27 cellular contexts compared by ENCODE assay signal in genomic region chr1:69328186-69328585, GRCh38.
DNase-seq lines count a peak whose midpoint lies in the region; ATAC-seq, FAIRE-seq and TF ChIP-seq lines count a peak whose summit lies in the region.
"Had no signal": no experiment of that assay in that cellular context is flagged by ENCODE, and none has a peak within 500 bp of the region (broad histone marks: within the 10 kb centered on the region; RNA-seq: fewer than 3 reads in every experiment).

No MANE protein-coding gene starts in this region.

- H3K27me3 Mint-ChIP-seq in astrocyte (ENCODE audit: low read depth, unreplicated experiment) = no peaks in the 10 kb centered on the region
- no peaks in the 10 kb centered on the region for H3K27me3 Mint-ChIP-seq in neural progenitor cell (ENCODE audit: insufficient read depth, low read depth)
- H3K27me3 Mint-ChIP-seq: CD4-positive, CD25-positive, alpha-beta regulatory T cell had no signal

- H3K36me3 Mint-ChIP-seq in astrocyte (ENCODE audit: low read depth, unreplicated experiment) (peaks cover 2% of the 10 kb centered on the region), neural progenitor cell (no peaks in the 10 kb centered on the region)
- H3K36me3 Mint-ChIP-seq: CD4-positive, CD25-positive, alpha-beta regulatory T cell; CD8-positive, alpha-beta memory T cell had no signal

- peaks cover 7% of the 10 kb centered on the region for H3K9me3 Mint-ChIP-seq in astrocyte (ENCODE audit: unreplicated experiment)
- peaks cover 14% of the 10 kb centered on the region for H3K9me3 Mint-ChIP-seq in neural progenitor cell

- H3K9ac ChIP-seq in astrocyte (ENCODE audit: low read length) = no peak overlapping the region
- H3K9ac ChIP-seq in neural progenitor cell = no peak overlapping the region
- H3K9ac ChIP-seq: GM23248 had no signal

- no peaks in the 10 kb centered on the region for H3K36me3 ChIP-seq in astrocyte (ENCODE audit: insufficient read depth, low read length)
- no peaks in the 10 kb centered on the region for H3K36me3 ChIP-seq in neural progenitor cell
- H3K36me3 ChIP-seq: BE2C had no signal

- no peaks in the 10 kb centered on the region for H4K20me1 ChIP-seq in astrocyte (ENCODE audit: insufficient read depth, low read length)
- H4K20me1 ChIP-seq in neural progenitor cell (ENCODE audit: low read depth) = no peaks in the 10 kb centered on the region

- no peaks in the 10 kb centered on the region for H3K4me1 ChIP-seq in astrocyte (ENCODE audit: insufficient read depth, low read length)
- H3K4me1 ChIP-seq in foreskin keratinocyte = no peaks in the 10 kb centered on the region
- no peaks in the 10 kb centered on the region for H3K4me1 ChIP-seq in neural progenitor cell
- H3K4me1 ChIP-seq: BE2C had no signal

- H3K4me3 ChIP-seq in astrocyte (ENCODE audit: insufficient read depth, low read depth, low read length) (no peak overlapping the region), neural progenitor cell (no peak overlapping the region)
- H3K4me3 ChIP-seq: GM23248 had no signal

- H3K4me3 Mint-ChIP-seq in astrocyte (ENCODE audit: unreplicated experiment) = no peak overlapping the region
- H3K4me3 Mint-ChIP-seq in neural progenitor cell = no peak overlapping the region
- H3K4me3 Mint-ChIP-seq: CD4-positive, CD25-positive, alpha-beta regulatory T cell; CD8-positive, alpha-beta memory T cell; HFFc6 had no signal

- H3K79me2 ChIP-seq in astrocyte (ENCODE audit: insufficient read depth, low read length) (no peaks in the 10 kb centered on the region), neural progenitor cell (ENCODE audit: low read depth) (no peaks in the 10 kb centered on the region)

- no peak for FAIRE-seq in astrocyte (lab: Jason Lieb, UNC)
- FAIRE-seq: A204.1, G401.6, GM12891, GM18507, HTR-8/SVneo had no signal

- H3K27ac Mint-ChIP-seq in astrocyte (ENCODE audit: unreplicated experiment) = peak overlapping the region; percentile 92
- no peak overlapping the region for H3K27ac Mint-ChIP-seq in neural progenitor cell
- H3K27ac Mint-ChIP-seq: CD8-positive, alpha-beta memory T cell; HFFc6 had no signal

- H3K4me1 Mint-ChIP-seq in astrocyte (ENCODE audit: low read depth, unreplicated experiment) (peaks cover 13% of the 10 kb centered on the region), neural progenitor cell (peaks cover 5% of the 10 kb centered on the region)
- H3K4me1 Mint-ChIP-seq: CD4-positive, CD25-positive, alpha-beta regulatory T cell; CD8-positive, alpha-beta memory T cell had no signal

- H3K27ac ChIP-seq in astrocyte (ENCODE audit: low read depth, low read length) = no peak overlapping the region
- H3K27ac ChIP-seq in foreskin keratinocyte = no peak overlapping the region
- no peak overlapping the region for H3K27ac ChIP-seq in neural progenitor cell
- H3K27ac ChIP-seq: GM23248 had no signal

- H2AFZ ChIP-seq in astrocyte (ENCODE audit: low read depth, low read length) = no peak overlapping the region
- no peak overlapping the region for H2AFZ ChIP-seq in neural progenitor cell (replicated peaks)
- H2AFZ ChIP-seq: GM23248 had no signal

- no peaks in the 10 kb centered on the region for H3F3A ChIP-seq in neural progenitor cell (ENCODE audit: low read depth)

- no peak overlapping the region for H3K4me2 ChIP-seq in astrocyte (ENCODE audit: low read length)
- no peak overlapping the region for H3K4me2 ChIP-seq in neural progenitor cell

- H3K9me3 ChIP-seq in astrocyte (ENCODE audit: insufficient read depth, low read depth, low read length) = no peaks in the 10 kb centered on the region
- no peaks in the 10 kb centered on the region for H3K9me3 ChIP-seq in neural progenitor cell (ENCODE audit: low read depth)
- H3K9me3 ChIP-seq: BE2C had no signal

- DNase-seq in M059J (ENCODE audit: low read depth) (peak; percentile 52), astrocyte (ENCODE audit: low read depth) (peak; percentile 1), foreskin keratinocyte (peak; percentile 7 to 52), neural progenitor cell (ENCODE audit: low spot score) (no peak), HK-2 (ENCODE audit: unreplicated experiment) (no peak), NCI-H2196 (lab: John Stamatoyannopoulos, UW; ENCODE audit: unreplicated experiment) (no peak)
- DNase-seq: ACHN; BE2C; C1 segment of cervical spinal cord; CD4-positive, CD25-positive, alpha-beta regulatory T cell; CD8-positive, alpha-beta memory T cell; COR-L47; DMS 273 treated with DMSO at 0.1 percent for 48 hours; DMS53; DND-41; EL; GM23248; H7; HFFc6; IMR-90 had no signal

- TF ChIP-seq CTCF in astrocyte (IDR thresholded peaks at IDR 0.05; ENCODE audit: insufficient read depth, low read depth, low read length) (no peak), foreskin keratinocyte (conservative IDR thresholded peaks at IDR 0.05) (no peak), neural progenitor cell (IDR thresholded peaks at IDR 0.05) (no peak)

- ATAC-seq in foreskin keratinocyte (no peak), GM18502 (IDR thresholded peaks at IDR 0.05; ENCODE audit: poor library complexity, unreplicated experiment) (no peak)
- ATAC-seq: HCT116 had no signal

- H3K27me3 ChIP-seq in astrocyte (ENCODE audit: insufficient read depth, low read length) (no peaks in the 10 kb centered on the region), foreskin keratinocyte (no peaks in the 10 kb centered on the region), neural progenitor cell (no peaks in the 10 kb centered on the region)
- H3K27me3 ChIP-seq: BE2C had no signal

Comparison
In these comparisons a context has a peak if more than half of its experiments do, and no peak if none do; other contexts are left out.
1. DNase-seq: peak in M059J (single experiment), astrocyte (single experiment) and foreskin keratinocyte (2 of 2); none in neural progenitor cell (single experiment), HK-2 (single experiment) and NCI-H2196 (single experiment).